8 cellular contexts compared by ENCODE assay signal in the genomic region with DNA sequence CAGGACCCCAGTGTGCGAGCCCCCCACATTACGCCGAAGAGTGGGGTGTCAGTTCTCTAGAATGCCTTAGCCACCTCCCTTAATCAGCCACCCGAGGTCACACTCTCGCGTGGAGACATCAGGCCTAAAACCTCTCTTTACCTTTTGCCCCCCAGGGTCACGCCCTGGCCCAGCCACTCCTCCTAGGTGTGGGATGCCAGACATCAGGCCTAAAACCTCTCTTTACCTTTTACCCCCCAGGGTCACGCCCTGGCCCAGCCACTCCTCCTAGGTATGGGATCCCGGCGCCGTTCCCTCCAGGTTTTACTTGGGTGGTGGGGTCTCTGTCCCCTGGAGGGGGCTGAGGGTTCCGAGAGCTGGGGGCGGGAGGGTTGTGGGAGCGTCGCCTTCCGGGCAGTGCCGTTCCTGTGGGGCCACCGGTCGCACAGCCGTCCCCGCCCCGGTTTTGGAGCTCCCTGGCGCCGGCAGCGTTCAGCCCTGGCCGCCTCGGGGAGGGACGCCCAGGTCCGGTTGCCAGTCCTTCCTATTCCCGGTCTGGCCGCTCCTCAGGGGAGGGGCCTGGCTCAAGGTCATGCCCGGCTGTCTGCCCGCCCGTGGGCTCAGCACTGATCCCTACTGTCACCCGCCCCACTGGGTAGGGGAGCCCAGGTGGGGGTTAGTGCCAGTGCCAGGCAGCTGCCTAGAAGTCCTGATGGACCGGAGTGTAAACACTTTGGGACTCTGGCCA. TPM values are rescaled to one million over a fixed set of nuclear protein-coding genes. Genes with fewer than 3 reads are reported as not detected.
DNase-seq lines count a peak whose midpoint lies in the region; ATAC-seq and TF ChIP-seq lines count a peak whose summit lies in the region.

No MANE protein-coding gene starts in this region.

- H3K4me1 Mint-ChIP-seq in activated CD4-positive, alpha-beta T cell treated with anti-CD3 and anti-CD28 coated beads, Interleukin-2, amount 10 ng/mL, durations not matched to agents 24 days and 14 days: peaks cover 8% of the 10 kb centered on the region

- peak overlapping the region; percentile 52 for H3K9ac ChIP-seq in HUES6 (ENCODE audit: low read length)

- peak; percentile 70 for DNase-seq in activated CD4-positive, alpha-beta T cell treated with anti-CD3 and anti-CD28 coated beads, Interleukin-2, amount 10 ng/mL, durations not matched to agents 24 days and 14 days
- DNase-seq in activated CD4-positive, alpha-beta T cell treated with anti-CD3 and anti-CD28 coated beads, Interleukin-2, amount 50 U/mL, for 4 hours: no peak
- peak; percentile 60 for DNase-seq in left ventricle myocardium inferior
- peak; percentile 89 for DNase-seq in posterior vena cava (ENCODE audit: low spot score)
- DNase-seq in GM19240 (ENCODE audit: insufficient read length, low spot score): no peak

- peak overlapping the region; percentile 78 for H3K4me3 ChIP-seq in HUES6 (ENCODE audit: low read depth, low read length)
- H3K4me3 ChIP-seq in left ventricle myocardium inferior: peak overlapping the region; percentile 100

- peaks cover 4% of the 10 kb centered on the region for H3K27me3 Mint-ChIP-seq in activated CD4-positive, alpha-beta T cell treated with anti-CD3 and anti-CD28 coated beads, Interleukin-2, amount 10 ng/mL, durations not matched to agents 24 days and 14 days

- WGBS in adipose tissue, 3 donors: 0 to 1% (median 0%) methylated on average over 34 to 36 of the region's 36 CpGs

- no peak for TF ChIP-seq CTCF in left ventricle myocardium inferior (IDR thresholded peaks at IDR 0.05; ENCODE audit: borderline replicate concordance)

- peaks cover 6% of the 10 kb centered on the region for H3K36me3 Mint-ChIP-seq in activated CD4-positive, alpha-beta T cell treated with anti-CD3 and anti-CD28 coated beads, Interleukin-2, amount 10 ng/mL, durations not matched to agents 24 days and 14 days (ENCODE audit: low read depth)

- intact Hi-C loops in activated CD4-positive, alpha-beta T cell treated with anti-CD3 and anti-CD28 coated beads, Interleukin-2, amount 10 ng/mL, durations not matched to agents 24 days and 14 days (cut with micrococcal nuclease): no loop called here
- intact Hi-C loops in left ventricle myocardium inferior (cut with micrococcal nuclease): no loop called here
- intact Hi-C loops in posterior vena cava (cut with DNase I): no loop called here

- H3K9me3 ChIP-seq in HUES6 (ENCODE audit: control insufficient read depth, insufficient read depth, low read depth, low read length) (no peaks in the 10 kb centered on the region), left ventricle myocardium inferior (replicated peaks) (no peaks in the 10 kb centered on the region)

- H3K27ac Mint-ChIP-seq in activated CD4-positive, alpha-beta T cell treated with anti-CD3 and anti-CD28 coated beads, Interleukin-2, amount 10 ng/mL, durations not matched to agents 24 days and 14 days: peak overlapping the region; percentile 37

- H3K27me3 ChIP-seq in HUES6 (ENCODE audit: control insufficient read depth, insufficient read depth, low read length) (no peaks in the 10 kb centered on the region), left ventricle myocardium inferior (ENCODE audit: low read depth) (no peaks in the 10 kb centered on the region)

- no peak for ATAC-seq in GM19328 (IDR thresholded peaks at IDR 0.05; ENCODE audit: unreplicated experiment)

- no peaks in the 10 kb centered on the region for H3K9me3 Mint-ChIP-seq in activated CD4-positive, alpha-beta T cell treated with anti-CD3 and anti-CD28 coated beads, Interleukin-2, amount 10 ng/mL, durations not matched to agents 24 days and 14 days

- peak overlapping the region; percentile 87 for H3K4me3 Mint-ChIP-seq in activated CD4-positive, alpha-beta T cell treated with anti-CD3 and anti-CD28 coated beads, Interleukin-2, amount 10 ng/mL, durations not matched to agents 24 days and 14 days

- H3K36me3 ChIP-seq in HUES6 (ENCODE audit: control insufficient read depth, insufficient read depth, low read length) (peaks cover 3% of the 10 kb centered on the region; the same call in 1 of the 2 replicates), left ventricle myocardium inferior (peaks cover 22% of the 10 kb centered on the region)

- peaks cover 13% of the 10 kb centered on the region for H3K4me1 ChIP-seq in HUES6 (ENCODE audit: control insufficient read depth, insufficient read depth, low read length)
- peaks cover 44% of the 10 kb centered on the region for H3K4me1 ChIP-seq in left ventricle myocardium inferior

- H3K27ac ChIP-seq in HUES6 (ENCODE audit: low read depth, low read length) (no peak overlapping the region), adipose tissue (ENCODE audit: low read depth, low read length) (peak overlapping the region; percentile 3), left ventricle myocardium inferior (replicated peaks) (peak overlapping the region; percentile 95)

RNA-seq across cellular contexts. Expression of gene VPS13D, which starts 0.9 kb away (rescaled TPM):
- 26.9 and 30.8 TPM in 2 replicates for total RNA-seq in activated CD4-positive, alpha-beta T cell treated with anti-CD3 and anti-CD28 coated beads, Interleukin-2, amount 10 ng/mL, durations not matched to agents 24 days and 14 days
- polyA plus RNA-seq in adipose tissue: 10 to 100 TPM; 10.6 to 40.7 (median 23.4) TPM
- total RNA-seq in left ventricle myocardium inferior (71.6 TPM), posterior vena cava (10 to 100 TPM; 74.9 to 96.7 TPM)

Comparison
In these comparisons a context has a peak if more than half of its experiments do, and no peak if none do; other contexts are left out.
1. DNase-seq: peak in activated CD4-positive, alpha-beta T cell treated with anti-CD3 and anti-CD28 coated beads, Interleukin-2, amount 10 ng/mL, durations not matched to agents 24 days and 14 days (single experiment), left ventricle myocardium inferior (single experiment) and posterior vena cava (single experiment); none in activated CD4-positive, alpha-beta T cell treated with anti-CD3 and anti-CD28 coated beads, Interleukin-2, amount 50 U/mL, for 4 hours (0 of 2) and GM19240 (single experiment).